In genomic region chr12:80938397-80938796, GRCh38 we compare ENCODE assay signal across 12 cellular contexts. TPM values are rescaled to one million over a fixed set of nuclear protein-coding genes. Genes with fewer than 3 reads are reported as not detected.
DNase-seq lines count a peak whose midpoint lies in the region; ATAC-seq, FAIRE-seq and TF ChIP-seq lines count a peak whose summit lies in the region.
"Had no signal": no experiment of that assay in that cellular context is flagged by ENCODE, and none has a peak within 500 bp of the region (broad histone marks: within the 10 kb centered on the region; RNA-seq: fewer than 3 reads in every experiment).

No MANE protein-coding gene starts in this region.

- 64 to 67% methylated on average over 7 of the region's 7 CpGs for WGBS in heart right ventricle, 2 donors
- WGBS in trophoblast cell (ENCODE audit: extremely low coverage, insufficient coverage, insufficient read length), result no CpG with 5 or more reads among the region's 7 CpGs

- H2BK12ac ChIP-seq in trophoblast cell (ENCODE audit: low read length), result no peak overlapping the region

- H3K27ac ChIP-seq in heart right ventricle (peak overlapping the region in 3 of 10 donors; percentile 1 to 95 (median 94)), kidney (ENCODE audit: low read depth in 2 of 2, low read length in 2 of 2) (no peak overlapping the region), trophoblast cell (ENCODE audit: low read depth, low read length) (no peak overlapping the region)
- H3K27ac ChIP-seq: body of pancreas had no signal

- TF ChIP-seq CTCF in heart right ventricle (IDR thresholded peaks at IDR 0.05) (no peak), kidney (IDR thresholded peaks at IDR 0.05; ENCODE audit: borderline replicate concordance, extremely low read depth, insufficient read depth) (no peak), type B pancreatic cell (conservative IDR thresholded peaks at IDR 0.05) (no peak)

- H3K23ac ChIP-seq in trophoblast cell (ENCODE audit: low read length), result no peak overlapping the region

- peaks cover 21% of the 10 kb centered on the region for H3K27me3 Mint-ChIP-seq in type B pancreatic cell

- H3K9me3 ChIP-seq in heart right ventricle, result no peaks in the 10 kb centered on the region
- H3K9me3 ChIP-seq in MG63, result no peaks in the 10 kb centered on the region
- no peaks in the 10 kb centered on the region for H3K9me3 ChIP-seq in kidney (ENCODE audit: control insufficient read depth in 1 of 2, low read length in 2 of 2)
- no peaks in the 10 kb centered on the region for H3K9me3 ChIP-seq in trophoblast cell (ENCODE audit: insufficient read depth, low read depth, low read length)
- H3K9me3 ChIP-seq: body of pancreas, vagina had no signal

- H3K4me1 ChIP-seq in heart right ventricle (peaks cover 0 to 30% (median 13%) of the 10 kb centered on the region in 9 donors), kidney (ENCODE audit: control insufficient read depth in 1 of 2, insufficient read depth in 1 of 2, low read depth in 1 of 2, low read length in 2 of 2) (peaks cover 2 to 21% of the 10 kb centered on the region in 2 donors), trophoblast cell (ENCODE audit: control insufficient read depth in 1 of 2, insufficient read depth in 2 of 2, low read length in 2 of 2) (peaks cover 0 to 4% of the 10 kb centered on the region in 2 experiments)

- no peak overlapping the region for H3K18ac ChIP-seq in trophoblast cell (ENCODE audit: low read length)

- no peak overlapping the region for H3K14ac ChIP-seq in trophoblast cell (ENCODE audit: low read length)

- no peak overlapping the region for H3K4ac ChIP-seq in trophoblast cell (ENCODE audit: low read depth, low read length)

- H4K8ac ChIP-seq in trophoblast cell (ENCODE audit: low read depth, low read length), result no peak overlapping the region

- H3K27me3 ChIP-seq in heart right ventricle (peaks cover 0 to 18% (median 0%) of the 10 kb centered on the region in 7 donors), MG63 (no peaks in the 10 kb centered on the region), trophoblast cell (ENCODE audit: insufficient read depth, low read length) (peaks cover 3% of the 10 kb centered on the region)
- H3K27me3 ChIP-seq: body of pancreas, vagina had no signal

- H4K91ac ChIP-seq in trophoblast cell (ENCODE audit: low read depth, low read length), result no peak overlapping the region

- H3K4me2 ChIP-seq in trophoblast cell (ENCODE audit: low read length), result no peak overlapping the region

- H4K12ac ChIP-seq in trophoblast cell (ENCODE audit: low read depth, low read length), result no peak overlapping the region

- intact Hi-C loops in heart right ventricle (cut with DNase I), result loop anchor here in 6 of 10 donors (5.0 to 10.0 kb wide), 4 partner anchors 61 to 139 kb away; partner anchors contain the start of gene ACSS3 (in 1 of the 6)
- intact Hi-C loops in cardiac septum (cut with DNase I), result loop anchor here (5.0 kb wide), 3 partner anchors 61 to 139 kb away; partner anchors contain the start of gene ACSS3
- intact Hi-C loops in kidney (cut with DNase I), result no loop called here

- peak overlapping the region; percentile 96 for H3K4me3 Mint-ChIP-seq in type B pancreatic cell

- no peak overlapping the region for H2BK5ac ChIP-seq in trophoblast cell (ENCODE audit: low read depth, low read length, poor library complexity)

- no peak for DNase-seq in heart right ventricle
- no peak for DNase-seq in cardiac septum (ENCODE audit: low spot score)
- no peak for DNase-seq in MG63
- DNase-seq in kidney, result no peak
- DNase-seq in type B pancreatic cell (ENCODE audit: extremely low spot score, unreplicated experiment), result no peak
- DNase-seq in NCI-H2171 (lab: John Stamatoyannopoulos, UW), result no peak
- no peak for DNase-seq in trophoblast cell

- H3K4me3 ChIP-seq in heart right ventricle (peak overlapping the region in 7 of 10 donors; percentile 68 to 84 (median 77)), MG63 (peak overlapping the region; percentile 81), kidney (ENCODE audit: low read length in 2 of 2) (peak overlapping the region; percentile 79 to 81), trophoblast cell (ENCODE audit: low read depth, low read length) (no peak overlapping the region)
- H3K4me3 ChIP-seq: body of pancreas had no signal

- H3K36me3 ChIP-seq in heart right ventricle, result no peaks in the 10 kb centered on the region
- H3K36me3 ChIP-seq in MG63, result no peaks in the 10 kb centered on the region
- H3K36me3 ChIP-seq in kidney (ENCODE audit: control insufficient read depth in 1 of 2, insufficient read depth in 2 of 2, low read length in 2 of 2), result no peaks in the 10 kb centered on the region
- H3K36me3 ChIP-seq in trophoblast cell (ENCODE audit: control insufficient read depth in 1 of 2, insufficient read depth in 2 of 2, low read length in 2 of 2), result no peaks in the 10 kb centered on the region
- H3K36me3 ChIP-seq: vagina had no signal

- H3K27ac Mint-ChIP-seq in type B pancreatic cell, result peak overlapping the region; percentile 24

- H2BK120ac ChIP-seq in trophoblast cell (ENCODE audit: insufficient read depth, low read length, poor library complexity), result no peak overlapping the region

- H3K79me1 ChIP-seq in trophoblast cell (ENCODE audit: low read length), result no peaks in the 10 kb centered on the region

- H3K9ac ChIP-seq in kidney (ENCODE audit: low read length in 2 of 2) (no peak overlapping the region), trophoblast cell (ENCODE audit: low read length) (no peak overlapping the region)

- H3K36me3 Mint-ChIP-seq in type B pancreatic cell, result no peaks in the 10 kb centered on the region

- no peak for ATAC-seq in heart right ventricle
- ATAC-seq in GM18498 (IDR thresholded peaks at IDR 0.05; ENCODE audit: unreplicated experiment), result no peak

- no peaks in the 10 kb centered on the region for H3K79me2 ChIP-seq in trophoblast cell (ENCODE audit: control insufficient read depth, insufficient read depth, low read length, poor library complexity)

- FAIRE-seq in kidney (lab: Jason Lieb, UNC), result no peak
- FAIRE-seq: GM12891, HTR-8/SVneo had no signal

- no peak overlapping the region for H2AFZ ChIP-seq in trophoblast cell (ENCODE audit: insufficient read depth, low read length, poor library complexity)

- H3K9me3 Mint-ChIP-seq in type B pancreatic cell, result no peaks in the 10 kb centered on the region

- peaks cover 10% of the 10 kb centered on the region for H3K4me1 Mint-ChIP-seq in type B pancreatic cell (ENCODE audit: unreplicated experiment)

- no peak overlapping the region for H2AK5ac ChIP-seq in trophoblast cell (ENCODE audit: low read length)

RNA-seq across cellular contexts. Expression of gene LIN7A, which starts 0.7 kb away (rescaled TPM):
- total RNA-seq in heart right ventricle, result 10 to 100 TPM in 6 of 10 donors, 1 to 10 TPM in 4; 7.8 to 15.3 (median 10.2) TPM
- polyA plus RNA-seq in heart right ventricle, result 10 to 100 TPM in 1 of 2 donors, 1 to 10 TPM in 1; 6.2 to 11.0 TPM
- total RNA-seq in cardiac septum, result 17.3 TPM
- 10.9 and 20.1 TPM in 2 replicates for total RNA-seq in MG63 (2014; rRNA removed; shearing (Covaris generic); ENCODE audit: low replicate concordance)
- 9.7 TPM for total RNA-seq in kidney
- 9.9 TPM for polyA plus RNA-seq in kidney (ENCODE audit: insufficient read depth, low read depth, low replicate concordance)
- total RNA-seq in type B pancreatic cell (ENCODE audit: low replicate concordance), result 22.1 and 32.7 TPM in 2 replicates
- polyA plus RNA-seq in trophoblast cell (2013), result 0.90 and 0.93 TPM in 2 replicates
